In genomic region chr17:7445011-7445927, GRCh38 we compare ENCODE assay signal across 7 cellular contexts. TPM values are rescaled to one million over a fixed set of nuclear protein-coding genes. Genes with fewer than 3 reads are reported as not detected.
DNase-seq lines count a peak whose midpoint lies in the region; ATAC-seq and TF ChIP-seq lines count a peak whose summit lies in the region.

CHRNB1 (plus strand) TSS chr17:7445061; CDS start chr17:7445128, 67 bp downstream.

- H3K4me3 Mint-ChIP-seq in osteocyte (ENCODE audit: unreplicated experiment) = peak within 1 kb of the TSS; percentile 68

- no peaks in the 10 kb centered on the region for H3K27me3 ChIP-seq in adrenal gland

- peak; percentile 33 to 66 for TF ChIP-seq POLR2A in adrenal gland (IDR thresholded peaks at IDR 0.05)

- in situ Hi-C loops in GM13977 (cut with MboI; ENCODE audit: low pct_unique_long_range_greater_than_20kb, low sequenced_read_pairs, unreplicated experiment) = no loop called here

- intact Hi-C loops in adrenal gland (cut with DNase I) = no loop called here
- intact Hi-C loops in left cardiac atrium (cut with DNase I) = no loop called here

- peaks cover 38% of the 10 kb centered on the region for H3K27me3 Mint-ChIP-seq in osteocyte (ENCODE audit: unreplicated experiment)

- H3K9me3 ChIP-seq in adrenal gland (replicated peaks in 1 of 3) = no peaks in the 10 kb centered on the region

- no peak for TF ChIP-seq CTCF in GM13977 (IDR thresholded peaks at IDR 0.05; ENCODE audit: extremely low read depth, insufficient read depth, missing control alignments)
- peak in 3 of 6 experiments; percentile 22 to 40 (median 33) for TF ChIP-seq CTCF in adrenal gland (IDR thresholded peaks at IDR 0.05)
- no peak for TF ChIP-seq CTCF in osteocyte (IDR thresholded peaks at IDR 0.05)

- ATAC-seq in left cardiac atrium = peak; percentile 88 to 90
- ATAC-seq in GM18909 (IDR thresholded peaks at IDR 0.05; ENCODE audit: poor library complexity, unreplicated experiment) = no peak

- peaks cover 23 to 31% of the 10 kb centered on the region in 2 donors for H3K4me1 ChIP-seq in adrenal gland (replicated peaks in 1 of 2)

- peak within 1 kb of the TSS; percentile 59 to 91 (median 86) for H3K27ac ChIP-seq in adrenal gland

- 3 to 5% (median 4%) methylated on average over 20 to 58 of the region's 58 CpGs for WGBS in adrenal gland, 4 donors

- DNase-seq in GM13977 (ENCODE audit: low spot score) (peak; percentile 74), NCI-H69 (lab: John Stamatoyannopoulos, UW) (peak; percentile 9), adrenal gland (peak; percentile 92 to 98 (median 95)), left cardiac atrium (peak; percentile 89), osteocyte (ENCODE audit: extremely low spot score, unreplicated experiment) (no peak), NCI-H1417 (lab: John Stamatoyannopoulos, UW) (no peak)

- H3K27ac Mint-ChIP-seq in osteocyte (ENCODE audit: unreplicated experiment) = peak within 1 kb of the TSS; percentile 44

- no peaks in the 10 kb centered on the region for H3K36me3 Mint-ChIP-seq in osteocyte (ENCODE audit: unreplicated experiment)

- H3K9me3 Mint-ChIP-seq in osteocyte (ENCODE audit: unreplicated experiment) = no peaks in the 10 kb centered on the region

- H3K4me1 Mint-ChIP-seq in osteocyte (ENCODE audit: unreplicated experiment) = peaks cover 20% of the 10 kb centered on the region

- H3K4me3 ChIP-seq in adrenal gland = peak within 1 kb of the TSS in 2 of 4 donors; percentile 35 to 46

- H3K36me3 ChIP-seq in adrenal gland (replicated peaks in 1 of 2) = no peaks in the 10 kb centered on the region

RNA-seq across cellular contexts. Expression of gene CHRNB1, which starts in this region (rescaled TPM):
- 10 to 100 TPM; 18.7 to 56.3 (median 39.0) TPM for total RNA-seq in adrenal gland
- polyA plus RNA-seq in adrenal gland = 10 to 100 TPM; 32.2 to 40.8 (median 32.9) TPM
- 10 to 100 TPM; 12.4 to 13.8 TPM for total RNA-seq in left cardiac atrium
- total RNA-seq in osteocyte = 9.3 and 11.0 TPM in 2 replicates

Comparison
In these comparisons a context has a peak if more than half of its experiments do, and no peak if none do; other contexts are left out.
1. DNase-seq: peak in GM13977 (single experiment), NCI-H69 (single experiment), adrenal gland (7 of 7) and left cardiac atrium (single experiment); none in osteocyte (single experiment) and NCI-H1417 (0 of 3).